1 cellular context compared by ENCODE assay signal in the genomic region with DNA sequence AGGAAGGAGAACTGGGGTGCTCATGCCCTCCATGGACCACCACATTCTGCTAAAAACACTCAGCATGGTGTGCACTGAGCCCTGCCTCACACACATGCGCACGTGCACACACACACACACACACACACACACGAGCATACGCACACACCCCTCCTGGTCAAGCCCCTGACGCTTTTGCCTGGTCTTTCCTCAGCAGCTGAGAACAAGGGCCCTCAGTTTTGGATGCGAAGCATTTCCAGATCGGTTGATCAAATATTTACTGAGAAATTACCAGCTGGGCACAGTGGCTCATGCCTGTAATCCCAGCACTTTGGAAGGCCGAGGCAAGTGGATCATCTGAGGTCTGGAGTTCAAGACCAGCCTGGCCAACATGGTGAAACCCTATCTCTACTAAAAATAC.
TF ChIP-seq lines count a peak whose summit lies in the region.

No MANE protein-coding gene starts in this region.

TF ChIP-seq in H1, 55 proteins besides CTCF, POLR2A, EP300 and RAD21 (continued from another document):
- no peak for TF ChIP-seq SAP30 (IDR thresholded peaks at IDR 0.05; ENCODE audit: insufficient read depth, insufficient replicate concordance, low read length)
- no peak for TF ChIP-seq TAF7 (optimal IDR thresholded peaks at IDR 0.05; ENCODE audit: borderline replicate concordance, low read depth, low read length)
- TF ChIP-seq, protein P1, sequence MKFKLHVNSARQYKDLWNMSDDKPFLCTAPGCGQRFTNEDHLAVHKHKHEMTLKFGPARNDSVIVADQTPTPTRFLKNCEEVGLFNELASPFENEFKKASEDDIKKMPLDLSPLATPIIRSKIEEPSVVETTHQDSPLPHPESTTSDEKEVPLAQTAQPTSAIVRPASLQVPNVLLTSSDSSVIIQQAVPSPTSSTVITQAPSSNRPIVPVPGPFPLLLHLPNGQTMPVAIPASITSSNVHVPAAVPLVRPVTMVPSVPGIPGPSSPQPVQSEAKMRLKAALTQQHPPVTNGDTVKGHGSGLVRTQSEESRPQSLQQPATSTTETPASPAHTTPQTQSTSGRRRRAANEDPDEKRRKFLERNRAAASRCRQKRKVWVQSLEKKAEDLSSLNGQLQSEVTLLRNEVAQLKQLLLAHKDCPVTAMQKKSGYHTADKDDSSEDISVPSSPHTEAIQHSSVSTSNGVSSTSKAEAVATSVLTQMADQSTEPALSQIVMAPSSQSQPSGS (IDR thresholded peaks at IDR 0.05; ENCODE audit: low read length), result no peak
- no peak for TF ChIP-seq USF2 (IDR thresholded peaks at IDR 0.05; ENCODE audit: low read length)
- no peak for TF ChIP-seq CBX8 (IDR thresholded peaks at IDR 0.05; ENCODE audit: borderline replicate concordance, low read depth, low read length)
- TF ChIP-seq RBBP5 (IDR thresholded peaks at IDR 0.05; ENCODE audit: borderline replicate concordance, low read depth, low read length), result no peak
TF ChIP-seq in H1: peak in this region for 0.
